In genomic region chr2:40455661-40456060, GRCh38 we compare ENCODE assay signal across 11 cellular contexts. TPM values are rescaled to one million over a fixed set of nuclear protein-coding genes. Genes with fewer than 3 reads are reported as not detected.
DNase-seq lines count a peak whose midpoint lies in the region; ATAC-seq and TF ChIP-seq lines count a peak whose summit lies in the region.
"Had no signal": no experiment of that assay in that cellular context is flagged by ENCODE, and none has a peak within 500 bp of the region (broad histone marks: within the 10 kb centered on the region; RNA-seq: fewer than 3 reads in every experiment).

No MANE protein-coding gene starts in this region.

- H3K9me3 ChIP-seq in left ventricle myocardium inferior (replicated peaks) (no peaks in the 10 kb centered on the region), spleen (no peaks in the 10 kb centered on the region), BE2C (no peaks in the 10 kb centered on the region)
- H3K9me3 ChIP-seq: breast epithelium had no signal

- peaks cover 24% of the 10 kb centered on the region for H3K27me3 Mint-ChIP-seq in GM23338 (ENCODE audit: insufficient read depth, low read depth, poor library complexity)

- H3K4me1 ChIP-seq in GM23338 (ENCODE audit: insufficient read depth) (peaks cover 39% of the 10 kb centered on the region), left ventricle myocardium inferior (peaks cover 89% of the 10 kb centered on the region), spleen (peaks cover 2 to 63% (median 19%) of the 10 kb centered on the region in 6 donors), BE2C (peaks cover 20% of the 10 kb centered on the region)
- H3K4me1 ChIP-seq: breast epithelium had no signal

- no peak overlapping the region for H3K27ac Mint-ChIP-seq in GM23338
- H3K27ac Mint-ChIP-seq: activated naive CD4-positive, alpha-beta T cell treated with anti-CD3 and anti-CD28 coated beads, Interleukin-2, amount 50 U/mL, for 72 hours had no signal

- no peaks in the 10 kb centered on the region; the same call in 2 of the 3 replicates for H3K9me3 Mint-ChIP-seq in GM23338

- no peaks in the 10 kb centered on the region for H3K9me2 ChIP-seq in GM23338 (ENCODE audit: insufficient read depth)

- no peak for TF ChIP-seq POLR2A in spleen (IDR thresholded peaks at IDR 0.05)

- WGBS in spleen, 5 donors: 41 to 77% (median 59%) methylated on average over 5 of the region's 5 CpGs

- H3F3A ChIP-seq in GM23338 (replicated peaks; ENCODE audit: low read depth): peaks cover 5% of the 10 kb centered on the region; the same call in 1 of the 2 replicates

- no peaks in the 10 kb centered on the region for H3K79me2 ChIP-seq in GM23338 (replicated peaks; ENCODE audit: insufficient read depth)

- peak overlapping the region; percentile 59; the same call in 1 of the 2 replicates for H3K4me2 ChIP-seq in GM23338

- no peak for DNase-seq in GM23338 (ENCODE audit: low spot score)
- DNase-seq in NOMO-1 treated with dmso at 0.1 percent for 144 hours (lab: John Stamatoyannopoulos, UW; ENCODE audit: unreplicated experiment): peak; percentile 85
- DNase-seq in left ventricle myocardium inferior: no peak
- no peak for DNase-seq in spleen
- DNase-seq in BE2C: no peak
- DNase-seq: effector memory CD4-positive, alpha-beta T cell; stimulated activated naive CD8-positive, alpha-beta T cell treated with anti-CD3 and anti-CD28 coated beads, Interleukin-15, Interleukin-2, amounts not matched to agents 100 U/mL and 50 U/mL, for 24 hours had no signal

- H2AFZ ChIP-seq in GM23338: peak overlapping the region; percentile 69; the same call in 1 of the 2 replicates

- H4K20me1 ChIP-seq in GM23338 (replicated peaks; ENCODE audit: insufficient read depth): no peaks in the 10 kb centered on the region

- H3K36me3 Mint-ChIP-seq in GM23338 (ENCODE audit: low read depth): no peaks in the 10 kb centered on the region; the same call in 2 of the 3 replicates

- ATAC-seq in GM23338: no peak
- no peak for ATAC-seq in GM19395 (IDR thresholded peaks at IDR 0.05; ENCODE audit: unreplicated experiment)
- no peak for ATAC-seq in GM21717 (IDR thresholded peaks at IDR 0.05; ENCODE audit: unreplicated experiment)
- ATAC-seq: activated naive CD4-positive, alpha-beta T cell treated with anti-CD3 and anti-CD28 coated beads, Interleukin-2, amount 50 U/mL, for 72 hours; stimulated activated naive CD8-positive, alpha-beta T cell treated with anti-CD3 and anti-CD28 coated beads, Interleukin-15, Interleukin-2, amounts not matched to agents 100 U/mL and 50 U/mL, for 24 hours had no signal

- H3K36me3 ChIP-seq in GM23338 (ENCODE audit: insufficient read depth) (no peaks in the 10 kb centered on the region), left ventricle myocardium inferior (no peaks in the 10 kb centered on the region), spleen (no peaks in the 10 kb centered on the region), BE2C (no peaks in the 10 kb centered on the region)
- H3K36me3 ChIP-seq: breast epithelium had no signal

- H3K27ac ChIP-seq in GM23338 (ENCODE audit: low read depth) (no peak overlapping the region), left ventricle myocardium inferior (replicated peaks) (peak overlapping the region; percentile 78), spleen (peak overlapping the region in 7 of 8 donors; percentile 48 to 86 (median 69))
- H3K27ac ChIP-seq: breast epithelium had no signal

- TF ChIP-seq CTCF in GM23338 (conservative IDR thresholded peaks at IDR 0.05; ENCODE audit: low read depth in 2 of 2) (no peak), left ventricle myocardium inferior (IDR thresholded peaks at IDR 0.05; ENCODE audit: borderline replicate concordance) (no peak), spleen (IDR thresholded peaks at IDR 0.05 in 8 of 11, conservative IDR thresholded peaks at IDR 0.05 in 3 of 11) (no peak), BE2C (IDR thresholded peaks at IDR 0.05; ENCODE audit: low read depth, low read length) (no peak)

- H3K27me3 ChIP-seq in GM23338 (ENCODE audit: insufficient read depth): peaks cover 32% of the 10 kb centered on the region
- no peaks in the 10 kb centered on the region for H3K27me3 ChIP-seq in left ventricle myocardium inferior (ENCODE audit: low read depth)
- peaks cover 0 to 24% (median 4%) of the 10 kb centered on the region in 7 donors for H3K27me3 ChIP-seq in spleen (replicated peaks in 1 of 7)
- no peaks in the 10 kb centered on the region for H3K27me3 ChIP-seq in BE2C

- H3K4me3 Mint-ChIP-seq in GM23338: no peak overlapping the region

- H3K4me1 Mint-ChIP-seq in GM23338: peaks cover 23% of the 10 kb centered on the region

- H3K4me3 ChIP-seq in GM23338: no peak overlapping the region
- H3K4me3 ChIP-seq in left ventricle myocardium inferior: no peak overlapping the region
- H3K4me3 ChIP-seq in spleen: peak overlapping the region in 1 of 8 donors; percentile 24
- no peak overlapping the region for H3K4me3 ChIP-seq in BE2C (ENCODE audit: low read depth, low read length)
- H3K4me3 ChIP-seq: breast epithelium had no signal

- intact Hi-C loops in left ventricle myocardium inferior (cut with micrococcal nuclease): no loop called here
- intact Hi-C loops in spleen (cut with DNase I; ENCODE audit: low total_unique reads): no loop called here

TF ChIP-seq in GM23338, 12 proteins besides CTCF, POLR2A, EP300 and RAD21 (continues in another document):
- TF ChIP-seq POLR2AphosphoS5 (IDR thresholded peaks at IDR 0.05; ENCODE audit: low read depth) (no peak), REST (IDR thresholded peaks at IDR 0.05; ENCODE audit: unreplicated experiment) (no peak), NANOG (IDR thresholded peaks at IDR 0.05; ENCODE audit: borderline replicate concordance) (no peak), STAT1 (IDR thresholded peaks at IDR 0.05; ENCODE audit: unreplicated experiment) (no peak)

RNA-seq across cellular contexts. Expression of gene SLC8A1, which starts 3.8 kb away (rescaled TPM):
- 2.5 and 3.3 TPM in 2 replicates for total RNA-seq in GM23338 (2014; rRNA removed; shearing (Covaris generic))
- polyA plus RNA-seq in GM23338 (2016; fragmentation: Nextera tagmentation; extraction: Ambion mirVana): 2.3 and 2.5 TPM in 2 replicates
- 990 TPM for total RNA-seq in left ventricle myocardium inferior
- total RNA-seq in spleen: 10 to 100 TPM; 52.9 to 86.0 (median 67.1) TPM
- under 1 TPM; 0.36 to 0.77 (median 0.37) TPM for polyA plus RNA-seq in spleen
- 3.1 TPM for polyA plus RNA-seq in BE2C (2012; ENCODE audit: insufficient read depth, insufficient read length, low read depth)

Comparison
In these comparisons a context has a peak if more than half of its experiments do, and no peak if none do; other contexts are left out.
1. RNA of gene SLC8A1, which starts 3.8 kb away (total RNA-seq): 990 TPM in left ventricle myocardium inferior (single experiment) and 52.9 to 86.0 TPM in spleen; 2.5 to 3.3 TPM in GM23338; every median in the first group is over 10 times any median in the second.